In the genomic region with DNA sequence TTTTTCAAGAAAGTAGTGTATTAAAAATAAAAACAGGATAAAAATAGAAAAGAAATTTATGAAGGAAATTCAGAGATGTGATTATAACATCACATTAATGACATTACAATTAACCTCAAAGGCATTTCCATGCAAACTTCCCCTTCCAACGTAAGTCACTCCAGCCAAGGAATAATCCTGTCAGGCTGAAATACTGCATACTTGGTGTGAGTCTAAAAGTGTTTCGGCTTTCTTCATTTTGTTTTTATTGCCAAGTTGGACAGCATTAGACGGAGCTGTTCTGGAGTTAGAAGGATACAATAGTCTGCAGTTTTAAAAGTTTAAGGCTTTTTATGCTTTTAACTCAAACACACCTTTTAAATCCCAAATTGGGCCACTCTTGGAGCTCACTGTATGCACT, we compare ENCODE assay signal across 21 cellular contexts.
"Had no signal": no experiment of that assay in that cellular context is flagged by ENCODE, and none has a peak within 500 bp of the region (broad histone marks: within the 10 kb centered on the region; RNA-seq: fewer than 3 reads in every experiment).

No MANE protein-coding gene starts in this region.

- ATAC-seq: sciatic nerve, T-helper 17 cell had no signal

- H3K36me3 Mint-ChIP-seq: activated naive CD4-positive, alpha-beta T cell treated with anti-CD3 and anti-CD28 coated beads, Interleukin-2, amount 50 U/mL, for 72 hours had no signal

- H3K4me3 ChIP-seq: gastrocnemius medialis, prostate gland, spleen, upper lobe of left lung had no signal

- H3K27ac Mint-ChIP-seq: activated CD8-positive, alpha-beta T cell treated with anti-CD3 and anti-CD28 coated beads, Interleukin-2, amount 10 ng/mL, durations not matched to agents 7 days and 5 days; activated naive CD4-positive, alpha-beta T cell treated with anti-CD3 and anti-CD28 coated beads, Interleukin-2, amount 50 U/mL, for 72 hours; nephron progenitor cell; stimulated activated naive CD8-positive, alpha-beta T cell treated with anti-CD3 and anti-CD28 coated beads, Interleukin-15, amount 100 ng/mL, for 72 hours; T-helper 17 cell had no signal

- H3K9me3 ChIP-seq: gastrocnemius medialis, prostate gland, spleen, upper lobe of left lung had no signal

- H3K4me3 Mint-ChIP-seq: activated CD8-positive, alpha-beta T cell treated with anti-CD3 and anti-CD28 coated beads, Interleukin-2, amount 10 ng/mL, durations not matched to agents 7 days and 5 days; nephron progenitor cell; stimulated activated naive CD8-positive, alpha-beta T cell treated with anti-CD3 and anti-CD28 coated beads, Interleukin-15, amount 100 ng/mL, for 72 hours; T-helper 17 cell had no signal

- H3K4me1 Mint-ChIP-seq: T-helper 17 cell had no signal

- H3K9me3 Mint-ChIP-seq: nephron progenitor cell; stimulated activated naive CD8-positive, alpha-beta T cell treated with anti-CD3 and anti-CD28 coated beads, Interleukin-15, amount 100 ng/mL, for 72 hours had no signal

- DNase-seq: activated CD4-positive, alpha-beta T cell treated with anti-CD3 and anti-CD28 coated beads for 4 hours; activated CD8-positive, alpha-beta memory T cell treated with anti-CD3 and anti-CD28 coated beads, Interleukin-2, amount 50 U/mL, for 4 hours; activated gamma-delta T cell; activated T-cell treated with anti-CD3 and anti-CD28 coated beads, Interleukin-2, amount 50 U/mL, for 48 hours; amniotic stem cell; brain microvascular endothelial cell; cortex of kidney; effector memory CD4-positive, alpha-beta T cell; gastrocnemius medialis; nephron progenitor cell; occipital lobe; spleen; T-helper 17 cell; upper lobe of left lung had no signal

- H3K27ac ChIP-seq: brain microvascular endothelial cell, epithelial cell of prostate, prostate gland, spleen had no signal

- H3K36me3 ChIP-seq: brain microvascular endothelial cell, gastrocnemius medialis, prostate gland, spleen, upper lobe of left lung had no signal

- FAIRE-seq: islet of Langerhans had no signal

- H3K4me1 ChIP-seq: gastrocnemius medialis, prostate gland had no signal

- H3K27me3 ChIP-seq: brain microvascular endothelial cell, gastrocnemius medialis, upper lobe of left lung had no signal
